Comparison of ENCODE assay signal across 10 cellular contexts in the genomic region with DNA sequence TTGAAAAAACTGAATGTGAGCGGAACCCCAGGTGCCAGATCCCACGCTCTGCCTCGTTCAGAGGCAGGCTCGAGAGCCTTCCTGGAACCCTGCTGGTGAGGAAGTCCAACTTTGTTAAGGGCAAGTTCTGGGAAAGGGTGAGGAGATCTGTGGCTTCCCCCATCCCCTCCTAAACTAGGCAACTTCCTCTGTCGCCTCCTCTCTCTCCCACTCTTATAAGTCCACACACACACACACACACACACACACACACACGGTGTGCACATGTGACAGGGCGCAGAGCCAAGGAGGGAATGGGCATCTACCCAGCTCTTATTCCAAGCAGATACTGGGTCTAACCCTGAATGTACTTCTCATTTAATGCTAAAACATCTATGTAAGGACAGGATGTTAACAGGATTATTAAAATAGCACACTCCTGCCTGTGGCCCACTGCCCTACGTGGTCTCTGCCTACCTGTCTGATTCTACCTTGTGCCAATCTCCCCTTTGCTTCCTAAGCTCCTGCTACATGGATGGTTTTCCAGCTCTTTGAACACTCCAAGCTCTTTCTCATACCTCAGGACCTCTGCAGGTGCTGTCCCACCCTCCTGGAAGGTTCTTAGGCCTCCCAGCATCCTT.
DNase-seq lines count a peak whose midpoint lies in the region; ATAC-seq and TF ChIP-seq lines count a peak whose summit lies in the region.
"Had no signal": no experiment of that assay in that cellular context is flagged by ENCODE, and none has a peak within 500 bp of the region (broad histone marks: within the 10 kb centered on the region; RNA-seq: fewer than 3 reads in every experiment).

No MANE protein-coding gene starts in this region.

- no peak for TF ChIP-seq EP300 in SK-N-SH (IDR thresholded peaks at IDR 0.05; ENCODE audit: borderline replicate concordance in 1 of 2, low read depth in 1 of 2, low read length in 1 of 2)
- no peak for TF ChIP-seq EP300 in sigmoid colon (IDR thresholded peaks at IDR 0.05)

- no peak overlapping the region for H2AFZ ChIP-seq in SK-N-SH (ENCODE audit: low read depth)

- DNase-seq in SK-N-SH: no peak
- no peak for DNase-seq in T-helper 17 cell
- peak; percentile 41 for DNase-seq in fibroblast of peridontal ligament (ENCODE audit: extremely low read depth)
- peak; percentile 59 for DNase-seq in sigmoid colon
- no peak for DNase-seq in effector CD8-positive, alpha-beta T cell (lab: John Stamatoyannopoulos, UW)
- DNase-seq in nephron progenitor cell: no peak
- no peak for DNase-seq in NCI-H82 (lab: John Stamatoyannopoulos, UW)
- DNase-seq: activated CD8-positive, alpha-beta memory T cell treated with anti-CD3 and anti-CD28 coated beads, Interleukin-2, amount 50 U/mL, for 48 hours had no signal

- no peak for TF ChIP-seq POLR2A in sigmoid colon (IDR thresholded peaks at IDR 0.05)

- H3K27ac ChIP-seq in SK-N-SH (ENCODE audit: low read depth in 2 of 2, low read length in 1 of 2): no peak overlapping the region
- no peak overlapping the region for H3K27ac ChIP-seq in sigmoid colon
- H3K27ac ChIP-seq: A549 had no signal

- no peak overlapping the region for H3K4me3 Mint-ChIP-seq in T-helper 17 cell
- no peak overlapping the region for H3K4me3 Mint-ChIP-seq in nephron progenitor cell

- H3K27ac Mint-ChIP-seq in T-helper 17 cell (peak overlapping the region; percentile 88), nephron progenitor cell (no peak overlapping the region)

- H3K9me3 Mint-ChIP-seq in nephron progenitor cell: peaks cover 9% of the 10 kb centered on the region

- peaks cover 20% of the 10 kb centered on the region for H3K4me1 Mint-ChIP-seq in T-helper 17 cell
- peaks cover 23% of the 10 kb centered on the region for H3K4me1 Mint-ChIP-seq in nephron progenitor cell

- TF ChIP-seq RAD21 in SK-N-SH (IDR thresholded peaks at IDR 0.05; ENCODE audit: low read length): no peak

- H3K4me2 ChIP-seq in SK-N-SH: no peak overlapping the region

- H3K36me3 Mint-ChIP-seq in T-helper 17 cell (ENCODE audit: low read depth) (peaks cover 8% of the 10 kb centered on the region), nephron progenitor cell (ENCODE audit: low read depth) (peaks cover 26% of the 10 kb centered on the region)

- no peaks in the 10 kb centered on the region for H3K79me2 ChIP-seq in SK-N-SH (ENCODE audit: insufficient read depth)

- POLR2A ChIA-PET in SK-N-SH (lab: Yijun Ruan, JAX): no interaction called here

- TF ChIP-seq CTCF in SK-N-SH (IDR thresholded peaks at IDR 0.05) (no peak), sigmoid colon (IDR thresholded peaks at IDR 0.05) (no peak), nephron progenitor cell (IDR thresholded peaks at IDR 0.05) (no peak)

- CTCF ChIA-PET in SK-N-SH (lab: Yijun Ruan, JAX): interaction anchor here (2.2 kb wide), 1 partner anchor 167 kb away, joined by 9 read pairs; no protein-coding TSS in a partner anchor

- no peak overlapping the region for H3K9ac ChIP-seq in SK-N-SH

- WGBS in SK-N-SH (ENCODE audit: low lambda C conversion rate): 78% methylated on average over 8 of the region's 8 CpGs
- WGBS in sigmoid colon, 2 donors: 77 to 86% methylated on average over 8 of the region's 8 CpGs

- H3K4me3 ChIP-seq in SK-N-SH (ENCODE audit: low read depth in 2 of 2, low read length in 1 of 2) (no peak overlapping the region), sigmoid colon (no peak overlapping the region)
- H3K4me3 ChIP-seq: A549 had no signal

- no peaks in the 10 kb centered on the region for H4K20me1 ChIP-seq in SK-N-SH (ENCODE audit: insufficient read depth)

- H3K9me3 ChIP-seq in SK-N-SH: no peaks in the 10 kb centered on the region
- no peaks in the 10 kb centered on the region for H3K9me3 ChIP-seq in T-helper 17 cell (ENCODE audit: control insufficient read depth, low read length, poor library complexity, severe bottlenecking)
- no peaks in the 10 kb centered on the region for H3K9me3 ChIP-seq in sigmoid colon

- intact Hi-C loops in sigmoid colon (cut with DNase I): no loop called here

- H3K36me3 ChIP-seq in SK-N-SH (replicated peaks in 1 of 2; ENCODE audit: control insufficient read depth in 1 of 2, insufficient read depth in 2 of 2, low read length in 1 of 2) (peaks cover 11 to 32% of the 10 kb centered on the region in 2 experiments), sigmoid colon (peaks cover 0 to 28% (median 3%) of the 10 kb centered on the region in 4 donors)

- H3K27me3 Mint-ChIP-seq in T-helper 17 cell (no peaks in the 10 kb centered on the region), nephron progenitor cell (ENCODE audit: low read depth, poor library complexity) (peaks cover 4% of the 10 kb centered on the region)

- H3K4me1 ChIP-seq in SK-N-SH (ENCODE audit: control insufficient read depth in 1 of 2, insufficient read depth in 2 of 2, low read depth in 1 of 2, low read length in 1 of 2): no peaks in the 10 kb centered on the region
- H3K4me1 ChIP-seq in sigmoid colon: peaks cover 0 to 7% (median 0%) of the 10 kb centered on the region in 4 donors
- H3K4me1 ChIP-seq: A549 had no signal

- ATAC-seq in SK-N-SH treated with all-trans-retinoic acid at 6 μM for 48 hours: no peak
- ATAC-seq in T-helper 17 cell: peak; percentile 30

- no peaks in the 10 kb centered on the region for H3K9me2 ChIP-seq in SK-N-SH

- H3F3A ChIP-seq in SK-N-SH (replicated peaks; ENCODE audit: insufficient read depth): peaks cover 5% of the 10 kb centered on the region

- H3K27me3 ChIP-seq in SK-N-SH (ENCODE audit: insufficient read depth): no peaks in the 10 kb centered on the region
- H3K27me3 ChIP-seq in sigmoid colon: no peaks in the 10 kb centered on the region

TF ChIP-seq in SK-N-SH, 30 proteins besides CTCF, POLR2A, EP300 and RAD21:
- TF ChIP-seq ZBTB33 (IDR thresholded peaks at IDR 0.05; ENCODE audit: borderline replicate concordance, low read depth) (no peak), EZH2phosphoT487 (IDR thresholded peaks at IDR 0.05; ENCODE audit: borderline replicate concordance, low read depth) (no peak), USF1 (IDR thresholded peaks at IDR 0.05; ENCODE audit: borderline replicate concordance, low read depth) (0 out of 2 replicates have a peak, but pooled peaks have one; percentile 18), NRF1 (IDR thresholded peaks at IDR 0.05; ENCODE audit: low read depth, low read length) (no peak)

TF ChIP-seq in SK-N-SH treated with all-trans-retinoic acid at 6 μM for 48 hours, 23 proteins besides CTCF, POLR2A, EP300 and RAD21 (continues in another document):
- no peak for TF ChIP-seq TCF4 (CRISPR knock-in tag; IDR thresholded peaks at IDR 0.05; ENCODE audit: borderline replicate concordance)
- no peak for TF ChIP-seq PPARA (CRISPR knock-in tag; IDR thresholded peaks at IDR 0.05; ENCODE audit: borderline replicate concordance)
- no peak for TF ChIP-seq ARNTL (CRISPR knock-in tag; IDR thresholded peaks at IDR 0.05; ENCODE audit: borderline replicate concordance, low read depth)
- TF ChIP-seq, protein P1, sequence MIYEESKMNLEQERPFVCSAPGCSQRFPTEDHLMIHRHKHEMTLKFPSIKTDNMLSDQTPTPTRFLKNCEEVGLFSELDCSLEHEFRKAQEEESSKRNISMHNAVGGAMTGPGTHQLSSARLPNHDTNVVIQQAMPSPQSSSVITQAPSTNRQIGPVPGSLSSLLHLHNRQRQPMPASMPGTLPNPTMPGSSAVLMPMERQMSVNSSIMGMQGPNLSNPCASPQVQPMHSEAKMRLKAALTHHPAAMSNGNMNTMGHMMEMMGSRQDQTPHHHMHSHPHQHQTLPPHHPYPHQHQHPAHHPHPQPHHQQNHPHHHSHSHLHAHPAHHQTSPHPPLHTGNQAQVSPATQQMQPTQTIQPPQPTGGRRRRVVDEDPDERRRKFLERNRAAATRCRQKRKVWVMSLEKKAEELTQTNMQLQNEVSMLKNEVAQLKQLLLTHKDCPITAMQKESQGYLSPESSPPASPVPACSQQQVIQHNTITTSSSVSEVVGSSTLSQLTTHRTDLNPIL (CRISPR knock-in tag; IDR thresholded peaks at IDR 0.05; ENCODE audit: low read depth): no peak
- no peak for TF ChIP-seq RARB (CRISPR knock-in tag; IDR thresholded peaks at IDR 0.05)
- no peak for TF ChIP-seq ESRRG (CRISPR knock-in tag; IDR thresholded peaks at IDR 0.05)
- no peak for TF ChIP-seq GLIS3 (CRISPR knock-in tag; IDR thresholded peaks at IDR 0.05)
- no peak for TF ChIP-seq CSDC2 (CRISPR knock-in tag; IDR thresholded peaks at IDR 0.05)
- TF ChIP-seq, protein P2, sequence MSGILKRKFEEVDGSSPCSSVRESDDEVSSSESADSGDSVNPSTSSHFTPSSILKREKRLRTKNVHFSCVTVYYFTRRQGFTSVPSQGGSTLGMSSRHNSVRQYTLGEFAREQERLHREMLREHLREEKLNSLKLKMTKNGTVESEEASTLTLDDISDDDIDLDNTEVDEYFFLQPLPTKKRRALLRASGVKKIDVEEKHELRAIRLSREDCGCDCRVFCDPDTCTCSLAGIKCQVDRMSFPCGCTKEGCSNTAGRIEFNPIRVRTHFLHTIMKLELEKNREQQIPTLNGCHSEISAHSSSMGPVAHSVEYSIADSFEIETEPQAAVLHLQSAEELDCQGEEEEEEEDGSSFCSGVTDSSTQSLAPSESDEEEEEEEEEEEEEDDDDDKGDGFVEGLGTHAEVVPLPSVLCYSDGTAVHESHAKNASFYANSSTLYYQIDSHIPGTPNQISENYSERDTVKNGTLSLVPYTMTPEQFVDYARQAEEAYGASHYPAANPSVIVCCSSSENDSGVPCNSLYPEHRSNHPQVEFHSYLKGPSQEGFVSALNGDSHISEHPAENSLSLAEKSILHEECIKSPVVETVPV (CRISPR knock-in tag; IDR thresholded peaks at IDR 0.05): no peak
- TF ChIP-seq ZC3H10 (CRISPR knock-in tag; IDR thresholded peaks at IDR 0.05): no peak

Comparison
In these comparisons a context has a peak if more than half of its experiments do, and no peak if none do; other contexts are left out.
1. DNase-seq: peak in fibroblast of peridontal ligament (single experiment) and sigmoid colon (single experiment); none in SK-N-SH (single experiment), T-helper 17 cell (0 of 3), effector CD8-positive, alpha-beta T cell (single experiment), nephron progenitor cell (single experiment) and NCI-H82 (single experiment).